In genomic region chr6:88238065-88238464, GRCh38 we compare ENCODE assay signal across 8 cellular contexts.
DNase-seq lines count a peak whose midpoint lies in the region; ATAC-seq, FAIRE-seq and TF ChIP-seq lines count a peak whose summit lies in the region.

No MANE protein-coding gene starts in this region.

- H3K27ac ChIP-seq in small intestine (ENCODE audit: low read depth in 1 of 2, low read length in 1 of 2) (no peak overlapping the region), gastrocnemius medialis (no peak overlapping the region)

- no peaks in the 10 kb centered on the region for H3K27me3 Mint-ChIP-seq in chondrocyte (ENCODE audit: low read depth)

- TF ChIP-seq POLR2A in gastrocnemius medialis (IDR thresholded peaks at IDR 0.05), result no peak

- TF ChIP-seq CTCF in chondrocyte (IDR thresholded peaks at IDR 0.05) (peak; percentile 28), gastrocnemius medialis (IDR thresholded peaks at IDR 0.05 in 4 of 5, conservative IDR thresholded peaks at IDR 0.05 in 1 of 5) (no peak)

- no peaks in the 10 kb centered on the region for H3K4me1 Mint-ChIP-seq in chondrocyte (ENCODE audit: low read depth)

- H3K27me3 ChIP-seq in small intestine (ENCODE audit: control insufficient read depth in 2 of 2, insufficient read depth in 2 of 2, low read length in 2 of 2) (no peaks in the 10 kb centered on the region), gastrocnemius medialis (no peaks in the 10 kb centered on the region)

- intact Hi-C loops in gastrocnemius medialis (cut with DNase I; ENCODE audit: low total_unique reads), result no loop called here

- H3K4me1 ChIP-seq in small intestine (ENCODE audit: control insufficient read depth in 2 of 2, insufficient read depth in 1 of 2, low read depth in 1 of 2, low read length in 1 of 2), result no peaks in the 10 kb centered on the region
- no peaks in the 10 kb centered on the region for H3K4me1 ChIP-seq in gastrocnemius medialis

- DNase-seq in AG20443 (ENCODE audit: low spot score) (peak; percentile 9), HT1080 (ENCODE audit: low read depth) (peak; percentile 6), chondrocyte (ENCODE audit: low spot score) (no peak), small intestine (peak; percentile 19), NCI-H2081 (lab: John Stamatoyannopoulos, UW) (no peak), gastrocnemius medialis (no peak)

- H3K9me3 ChIP-seq in small intestine (ENCODE audit: control insufficient read depth, low read depth), result no peaks in the 10 kb centered on the region
- H3K9me3 ChIP-seq in gastrocnemius medialis, result no peaks in the 10 kb centered on the region

- H3K27ac Mint-ChIP-seq in chondrocyte (ENCODE audit: unreplicated experiment), result no peak overlapping the region

- H3K4me3 ChIP-seq in small intestine (ENCODE audit: low read depth in 1 of 2, low read length in 2 of 2) (no peak overlapping the region), gastrocnemius medialis (no peak overlapping the region)

- no peaks in the 10 kb centered on the region for H3K36me3 Mint-ChIP-seq in chondrocyte (ENCODE audit: low read depth)

- H3K4me3 Mint-ChIP-seq in chondrocyte (ENCODE audit: unreplicated experiment), result no peak overlapping the region

- in situ Hi-C loops in gastrocnemius medialis (cut with MboI; ENCODE audit: low sequenced_read_pairs in 4 of 4), result no loop called here

- ATAC-seq in GM18858 (IDR thresholded peaks at IDR 0.05; ENCODE audit: unreplicated experiment), result peak; percentile 72
- no peak for ATAC-seq in HG03571 (IDR thresholded peaks at IDR 0.05; ENCODE audit: unreplicated experiment)
- no peak for ATAC-seq in gastrocnemius medialis

- H3K36me3 ChIP-seq in small intestine (ENCODE audit: control insufficient read depth in 2 of 2, insufficient read depth in 2 of 2, low read length in 2 of 2) (no peaks in the 10 kb centered on the region), gastrocnemius medialis (no peaks in the 10 kb centered on the region)

- H3K9me3 Mint-ChIP-seq in chondrocyte (ENCODE audit: low read depth), result peaks cover 20% of the 10 kb centered on the region

- 14 to 31% (median 20%) methylated on average over 1 of the region's 1 CpG for WGBS in small intestine, 3 donors

- FAIRE-seq in small intestine (lab: Jason Lieb, UNC), result no peak

Comparison
In these comparisons a context has a peak if more than half of its experiments do, and no peak if none do; other contexts are left out.
1. DNase-seq: peak in AG20443 (single experiment), HT1080 (single experiment) and small intestine (single experiment); none in chondrocyte (single experiment), NCI-H2081 (0 of 2) and gastrocnemius medialis (0 of 2).